8 cellular contexts compared by ENCODE assay signal in genomic region chr12:6891637-6892036, GRCh38. TPM values are rescaled to one million over a fixed set of nuclear protein-coding genes. Genes with fewer than 3 reads are reported as not detected.
A peak's percentile ranks its signal among the peaks of the same experiment; 100 is the strongest.
DNase-seq lines count a peak whose midpoint lies in the region; ATAC-seq and TF ChIP-seq lines count a peak whose summit lies in the region.

No MANE protein-coding gene starts in this region.

- TF ChIP-seq CTCF in OCI-LY1 (IDR thresholded peaks at IDR 0.05; ENCODE audit: low read length), result no peak
- no peak for TF ChIP-seq CTCF in omental fat pad (IDR thresholded peaks at IDR 0.05)

- no peaks in the 10 kb centered on the region for H3F3A ChIP-seq in OCI-LY1 (ENCODE audit: insufficient read depth, low read length)

- no peaks in the 10 kb centered on the region for H3K9me3 ChIP-seq in OCI-LY1 (ENCODE audit: low read length)

- H3K79me2 ChIP-seq in OCI-LY1 (ENCODE audit: insufficient read depth, low read length), result no peaks in the 10 kb centered on the region

- peak overlapping the region; percentile 50; the same call in 1 of the 2 replicates for H2AFZ ChIP-seq in OCI-LY1 (ENCODE audit: low read length)

- H3K4me1 ChIP-seq in OCI-LY1 (ENCODE audit: insufficient read depth, low read length, severe bottlenecking), result peaks cover 13% of the 10 kb centered on the region

- H3K36me3 ChIP-seq in OCI-LY1 (ENCODE audit: insufficient read depth, low read length), result 0 out of 2 replicates have a peak, but pooled peaks cover 5% of the 10 kb centered on the region

- peak; percentile 23 for ATAC-seq in GM18907 (IDR thresholded peaks at IDR 0.05; ENCODE audit: unreplicated experiment)
- peak; percentile 3 for ATAC-seq in omental fat pad (ENCODE audit: low FRiP score)

- peak overlapping the region; percentile 78 for H3K9ac ChIP-seq in OCI-LY1 (ENCODE audit: low read length)

- no peaks in the 10 kb centered on the region for H3K27me3 ChIP-seq in OCI-LY1 (ENCODE audit: insufficient read depth, low read length)

- peak overlapping the region; percentile 59 for H3K4me3 ChIP-seq in OCI-LY1 (ENCODE audit: low read depth, low read length, poor library complexity, severe bottlenecking)

- H3K27ac ChIP-seq in OCI-LY1 (ENCODE audit: low read depth, low read length, poor library complexity, severe bottlenecking), result peak overlapping the region; percentile 44
- H3K27ac ChIP-seq in epithelial cell of prostate, result peak overlapping the region; percentile 63

- peak overlapping the region; percentile 78 for H3K4me2 ChIP-seq in OCI-LY1 (ENCODE audit: low read length)

- H4K20me1 ChIP-seq in OCI-LY1 (ENCODE audit: insufficient read depth, low read length), result no peaks in the 10 kb centered on the region

- DNase-seq in epithelial cell of prostate (ENCODE audit: low read depth, low spot score) (no peak), omental fat pad (ENCODE audit: low spot score) (no peak), DMS153 (lab: John Stamatoyannopoulos, UW) (no peak), NCI-H1694 treated with DMSO at 0.1 percent for 48 hours (lab: John Stamatoyannopoulos, UW) (no peak), NCI-H2196 (lab: John Stamatoyannopoulos, UW; ENCODE audit: unreplicated experiment) (no peak), RPMI8226 (no peak)

- no peaks in the 10 kb centered on the region for H3K9me2 ChIP-seq in OCI-LY1 (ENCODE audit: low read depth, low read length)

RNA-seq across cellular contexts. Expression of gene LRRC23, which starts 13.0 kb away (rescaled TPM):
- 10 to 100 TPM in 1 of 4 donors, 1 to 10 TPM in 3; 6.2 to 12.1 (median 7.4) TPM for total RNA-seq in omental fat pad

RNA-seq across cellular contexts. Expression of gene SPSB2, which starts 18.5 kb away (rescaled TPM):
- total RNA-seq in omental fat pad, result 1 to 10 TPM; 4.1 to 6.5 (median 5.7) TPM

RNA-seq across cellular contexts. Expression of gene ENO2, which starts 22.7 kb away (rescaled TPM):
- 10 to 100 TPM in 1 of 4 donors, 1 to 10 TPM in 3; 3.5 to 14.3 (median 5.2) TPM for total RNA-seq in omental fat pad

RNA-seq across cellular contexts. Expression of gene TPI1, which starts 24.3 kb away (rescaled TPM):
- 100 to 1,000 TPM; 254 to 446 (median 375) TPM for total RNA-seq in omental fat pad

RNA-seq across cellular contexts. Expression of gene ATN1, which starts 36.1 kb away (rescaled TPM):
- 10 to 100 TPM; 46.2 to 93.5 (median 59.4) TPM for total RNA-seq in omental fat pad
